ENCODE assay signal across 8 cellular contexts in genomic region chr20:18497603-18498002, GRCh38. TPM values are rescaled to one million over a fixed set of nuclear protein-coding genes. Genes with fewer than 3 reads are reported as not detected.
A peak's percentile ranks its signal among the peaks of the same experiment; 100 is the strongest.
DNase-seq lines count a peak whose midpoint lies in the region; ATAC-seq and TF ChIP-seq lines count a peak whose summit lies in the region.

No MANE protein-coding gene starts in this region.

- no peak for ATAC-seq in natural killer cell treated with Interleukin-12 subunit alpha and Interleukin-12 subunit beta and Interleukin-15 and Interleukin-18, amount 100 ng/mL, for 72 hours
- no peak for ATAC-seq in HG03457 (IDR thresholded peaks at IDR 0.05; ENCODE audit: unreplicated experiment)

- TF ChIP-seq CTCF in breast epithelium (IDR thresholded peaks at IDR 0.05) = no peak
- TF ChIP-seq CTCF in tibial nerve (IDR thresholded peaks at IDR 0.05) = no peak

- peak overlapping the region in 7 of 11 experiments; percentile 4 to 68 (median 43); a peak in 8 of 22 replicates for H3K27ac ChIP-seq in BLaER1 treated with 17β-estradiol and CSF1 and Interleukin-3, amounts not matched to agents 10 nM and 100 nM
- H3K27ac ChIP-seq in KOPT-K1 (ENCODE audit: low read depth, low read length, poor library complexity, severe bottlenecking) (peak overlapping the region; percentile 64), breast epithelium (peak overlapping the region in 1 of 2 donors; percentile 73), tibial nerve (peak overlapping the region in 2 of 4 donors; percentile 75 to 87)

- no peaks in the 10 kb centered on the region; a peak in 3 of 22 replicates for H3K9me3 ChIP-seq in BLaER1 treated with 17β-estradiol and CSF1 and Interleukin-3, amounts not matched to agents 10 nM and 100 nM (replicated peaks in 1 of 11)
- no peaks in the 10 kb centered on the region for H3K9me3 ChIP-seq in KOPT-K1 (ENCODE audit: insufficient read depth, low read length, poor library complexity, severe bottlenecking)
- no peaks in the 10 kb centered on the region for H3K9me3 ChIP-seq in breast epithelium
- H3K9me3 ChIP-seq in tibial nerve = no peaks in the 10 kb centered on the region

- H3K9ac ChIP-seq in BLaER1 treated with 17β-estradiol and CSF1 and Interleukin-3, amounts not matched to agents 10 nM and 100 nM = peak overlapping the region in 2 of 11 experiments; percentile 79 to 80; a peak in 3 of 22 replicates

- no peaks in the 10 kb centered on the region for H3K27me3 ChIP-seq in BLaER1 treated with 17β-estradiol and CSF1 and Interleukin-3, amounts not matched to agents 10 nM and 100 nM
- H3K27me3 ChIP-seq in breast epithelium (no peaks in the 10 kb centered on the region), tibial nerve (peaks cover 0 to 2% of the 10 kb centered on the region in 2 donors)

- H3K4me1 Mint-ChIP-seq in natural killer cell treated with Interleukin-12 subunit alpha and Interleukin-12 subunit beta and Interleukin-15 and Interleukin-18, amount 100 ng/mL, for 72 hours (ENCODE audit: low read depth in 2 of 2) = peaks cover 14 to 17% of the 10 kb centered on the region in 2 donors

- H3K27ac Mint-ChIP-seq in natural killer cell treated with Interleukin-12 subunit alpha and Interleukin-12 subunit beta and Interleukin-15 and Interleukin-18, amount 100 ng/mL, for 72 hours = peak overlapping the region; percentile 63 to 81

- no peaks in the 10 kb centered on the region for H3K9me3 Mint-ChIP-seq in natural killer cell treated with Interleukin-12 subunit alpha and Interleukin-12 subunit beta and Interleukin-15 and Interleukin-18, amount 100 ng/mL, for 72 hours

- H3K36me3 ChIP-seq in BLaER1 treated with 17β-estradiol and CSF1 and Interleukin-3, amounts not matched to agents 10 nM and 100 nM = peaks cover 13 to 16% (median 13%) of the 10 kb centered on the region in 11 experiments
- peaks cover 15% of the 10 kb centered on the region; the same call in 1 of the 2 replicates for H3K36me3 ChIP-seq in KOPT-K1 (ENCODE audit: insufficient read depth, low read length)
- H3K36me3 ChIP-seq in breast epithelium = no peaks in the 10 kb centered on the region
- H3K36me3 ChIP-seq in tibial nerve = peaks cover 0 to 13% (median 0%) of the 10 kb centered on the region in 3 donors

- peak overlapping the region in 5 of 10 experiments; percentile 76 to 92 (median 83); a peak in 4 of 20 replicates for H3K4me3 ChIP-seq in BLaER1 treated with 17β-estradiol and CSF1 and Interleukin-3, amounts not matched to agents 10 nM and 100 nM
- peak overlapping the region in 2 of 3 donors; percentile 68 to 79 for H3K4me3 ChIP-seq in breast epithelium
- peak overlapping the region in 2 of 4 donors; percentile 79 to 83 for H3K4me3 ChIP-seq in tibial nerve

- peaks cover 9 to 20% (median 13%) of the 10 kb centered on the region in 10 experiments for H3K4me1 ChIP-seq in BLaER1 treated with 17β-estradiol and CSF1 and Interleukin-3, amounts not matched to agents 10 nM and 100 nM
- peaks cover 0 to 9% of the 10 kb centered on the region in 2 donors for H3K4me1 ChIP-seq in breast epithelium
- H3K4me1 ChIP-seq in tibial nerve = peaks cover 0 to 19% (median 5%) of the 10 kb centered on the region in 4 donors

- H3K4me2 ChIP-seq in BLaER1 treated with 17β-estradiol and CSF1 and Interleukin-3, amounts not matched to agents 10 nM and 100 nM = peak overlapping the region; percentile 65 to 92 (median 85); a peak in 18 of 22 replicates

- no peak for TF ChIP-seq EP300 in tibial nerve (IDR thresholded peaks at IDR 0.05)

- intact Hi-C loops in breast epithelium (cut with DNase I; ENCODE audit: low total_unique reads) = no loop called here
- intact Hi-C loops in posterior vena cava (cut with DNase I) = no loop called here

- no peak for DNase-seq in breast epithelium (ENCODE audit: low spot score in 2 of 2)
- DNase-seq in natural killer cell treated with Interleukin-12 subunit alpha and Interleukin-12 subunit beta and Interleukin-15 and Interleukin-18, amount 100 ng/mL, for 72 hours (ENCODE audit: low spot score) = no peak
- DNase-seq in tibial nerve (ENCODE audit: low spot score in 2 of 2) = no peak
- DNase-seq in posterior vena cava (ENCODE audit: low spot score) = no peak
- no peak for DNase-seq in NCI-H82 treated with DMSO at 0.1 percent for 48 hours (lab: John Stamatoyannopoulos, UW; ENCODE audit: unreplicated experiment)

- peaks cover 7 to 8% of the 10 kb centered on the region in 2 donors for H3K27me3 Mint-ChIP-seq in natural killer cell treated with Interleukin-12 subunit alpha and Interleukin-12 subunit beta and Interleukin-15 and Interleukin-18, amount 100 ng/mL, for 72 hours

- WGBS in tibial nerve, 2 donors = 86 to 94% methylated on average over 3 of the region's 3 CpGs

- no peak for TF ChIP-seq POLR2A in breast epithelium (IDR thresholded peaks at IDR 0.05)
- no peak for TF ChIP-seq POLR2A in tibial nerve (IDR thresholded peaks at IDR 0.05)

- H3K36me3 Mint-ChIP-seq in natural killer cell treated with Interleukin-12 subunit alpha and Interleukin-12 subunit beta and Interleukin-15 and Interleukin-18, amount 100 ng/mL, for 72 hours = peaks cover 7% of the 10 kb centered on the region

- H3K4me3 Mint-ChIP-seq in natural killer cell treated with Interleukin-12 subunit alpha and Interleukin-12 subunit beta and Interleukin-15 and Interleukin-18, amount 100 ng/mL, for 72 hours = peak overlapping the region; percentile 73

- no peaks in the 10 kb centered on the region for H4K20me1 ChIP-seq in BLaER1 treated with 17β-estradiol and CSF1 and Interleukin-3, amounts not matched to agents 10 nM and 100 nM

RNA-seq across cellular contexts. Expression of gene RBBP9, which starts 0.6 kb away (rescaled TPM):
- total RNA-seq in breast epithelium (10 to 100 TPM; 16.3 to 24.4 (median 17.7) TPM), tibial nerve (10 to 100 TPM in 3 of 4 donors, 1 to 10 TPM in 1; 7.6 to 17.0 (median 12.2) TPM), posterior vena cava (10 to 100 TPM; 15.0 to 17.3 TPM)
- 10 to 100 TPM in 1 of 2 donors, 1 to 10 TPM in 1; 7.5 to 10.5 TPM for total RNA-seq in natural killer cell treated with Interleukin-12 subunit alpha and Interleukin-12 subunit beta and Interleukin-15 and Interleukin-18, amount 100 ng/mL, for 72 hours

RNA-seq across cellular contexts. Expression of gene SEC23B, which starts 10.1 kb away (rescaled TPM):
- total RNA-seq in breast epithelium (10 to 100 TPM; 27.0 to 57.7 (median 52.8) TPM), tibial nerve (10 to 100 TPM; 21.4 to 48.1 (median 30.5) TPM), posterior vena cava (10 to 100 TPM; 31.2 to 32.3 TPM)
- total RNA-seq in natural killer cell treated with Interleukin-12 subunit alpha and Interleukin-12 subunit beta and Interleukin-15 and Interleukin-18, amount 100 ng/mL, for 72 hours = 100 to 1,000 TPM; 123 to 172 TPM

RNA-seq across cellular contexts. Expression of gene POLR3F, which starts 30.4 kb away (rescaled TPM):
- total RNA-seq in breast epithelium (10 to 100 TPM in 2 of 3 donors, 1 to 10 TPM in 1; 6.9 to 17.6 (median 10.1) TPM), tibial nerve (10 to 100 TPM in 1 of 4 donors, 1 to 10 TPM in 3; 4.5 to 10.1 (median 7.7) TPM), posterior vena cava (10 to 100 TPM in 1 of 2 donors, 1 to 10 TPM in 1; 9.2 to 10.3 TPM)
- 10 to 100 TPM; 12.7 to 15.2 TPM for total RNA-seq in natural killer cell treated with Interleukin-12 subunit alpha and Interleukin-12 subunit beta and Interleukin-15 and Interleukin-18, amount 100 ng/mL, for 72 hours

RNA-seq across cellular contexts. Expression of gene DZANK1, which starts 30.8 kb away (rescaled TPM):
- total RNA-seq in breast epithelium (10 to 100 TPM in 1 of 3 donors, 1 to 10 TPM in 2; 2.6 to 14.8 (median 6.9) TPM), tibial nerve (1 to 10 TPM; 1.6 to 4.2 (median 2.8) TPM), posterior vena cava (1 to 10 TPM; 1.7 to 1.9 TPM)
- 1 to 10 TPM; 2.2 to 6.5 TPM for total RNA-seq in natural killer cell treated with Interleukin-12 subunit alpha and Interleukin-12 subunit beta and Interleukin-15 and Interleukin-18, amount 100 ng/mL, for 72 hours
